18 cellular contexts compared by ENCODE assay signal in genomic region chr12:119744900-119745606, GRCh38.
A peak's percentile ranks its signal among the peaks of the same experiment; 100 is the strongest.
DNase-seq lines count a peak whose midpoint lies in the region; ATAC-seq, FAIRE-seq and TF ChIP-seq lines count a peak whose summit lies in the region.
"Had no signal": no experiment of that assay in that cellular context is flagged by ENCODE, and none has a peak within 500 bp of the region (broad histone marks: within the 10 kb centered on the region; RNA-seq: fewer than 3 reads in every experiment).

No MANE protein-coding gene starts in this region.

- peaks cover 24% of the 10 kb centered on the region for H3K9me3 ChIP-seq in HepG2 (ENCODE audit: low read length)
- no peaks in the 10 kb centered on the region for H3K9me3 ChIP-seq in right lobe of liver
- peaks cover 18% of the 10 kb centered on the region for H3K9me3 ChIP-seq in OCI-LY7 (ENCODE audit: low read length)
- peaks cover 2% of the 10 kb centered on the region; the same call in 1 of the 2 replicates for H3K9me3 ChIP-seq in K562 (replicated peaks; ENCODE audit: control insufficient read depth, insufficient read depth, low read depth, low read length)
- H3K9me3 ChIP-seq: HAP-1 had no signal

- CTCF ChIA-PET in HepG2 (lab: Yijun Ruan, JAX; ENCODE audit: low intra/inter-chr PET ratio, low total read pairs), result no interaction called here
- CTCF ChIA-PET in OCI-LY7 (lab: Charles Lee; ENCODE audit: unreplicated experiment), result no interaction called here
- CTCF ChIA-PET in K562 (lab: Yijun Ruan, JAX; ENCODE audit: low intra/inter-chr PET ratio), result interaction anchor here (0.7 kb wide), 1 partner anchor 37 kb away, joined by 7 read pairs; no protein-coding TSS in a partner anchor

- ATAC-seq in HepG2 (no peak), right lobe of liver (no peak), K562 (no peak), GM19455 (IDR thresholded peaks at IDR 0.05; ENCODE audit: unreplicated experiment) (no peak)

- H3K9me2 ChIP-seq in OCI-LY7 (ENCODE audit: insufficient read depth, low read length), result no peaks in the 10 kb centered on the region

- TF ChIP-seq CTCF in HepG2 (CRISPR knock-in tag; IDR thresholded peaks at IDR 0.05) (no peak), right lobe of liver (IDR thresholded peaks at IDR 0.05) (no peak), OCI-LY7 (conservative IDR thresholded peaks at IDR 0.05; ENCODE audit: low read length) (no peak), K562 (IDR thresholded peaks at IDR 0.05 in 2 of 3, conservative IDR thresholded peaks at IDR 0.05 in 1 of 3; ENCODE audit: insufficient read depth in 2 of 3, low read depth in 1 of 3, low read length in 3 of 3) (no peak)

- H2AFZ ChIP-seq in HepG2 (ENCODE audit: low read length) (no peak overlapping the region), OCI-LY7 (ENCODE audit: low read length) (no peak overlapping the region), K562 (ENCODE audit: low read depth, low read length) (no peak overlapping the region)
- H2AFZ ChIP-seq: GM23248 had no signal

- DNase-seq in HepG2 (ENCODE audit: low spot score), result no peak
- no peak for DNase-seq in right lobe of liver
- DNase-seq in OCI-LY7 (ENCODE audit: low spot score), result peak; percentile 18
- DNase-seq in K562 (ENCODE audit: extremely low read depth in 1 of 4, low spot score in 3 of 4), result no peak
- DNase-seq in activated effector memory CD4-positive, alpha-beta T cell treated with anti-CD3 and anti-CD28 coated beads, Interleukin-2, amount 50 U/mL, for 16 hours, result no peak
- DNase-seq: CD8-positive, alpha-beta memory T cell; COR-L47; DMS79 treated with DMSO at 0.1 percent for 48 hours; GM23248; HFFc6; IMR-90; KBM-7 had no signal

- H3K4me3 ChIP-seq in HepG2 (replicated peaks in 1 of 3; ENCODE audit: insufficient read depth in 1 of 3, low read depth in 2 of 3, low read length in 3 of 3) (no peak overlapping the region), right lobe of liver (no peak overlapping the region), OCI-LY7 (ENCODE audit: low read depth, low read length, poor library complexity, severe bottlenecking) (no peak overlapping the region), K562 (no peak overlapping the region)
- H3K4me3 ChIP-seq: BLaER1 treated with 17β-estradiol and CSF1 and Interleukin-3, amounts not matched to agents 10 nM and 100 nM; GM23248; HAP-1 had no signal

- H3K79me2 ChIP-seq in HepG2 (ENCODE audit: insufficient read depth, low read length) (no peaks in the 10 kb centered on the region), OCI-LY7 (ENCODE audit: insufficient read depth, low read depth, low read length) (no peaks in the 10 kb centered on the region), K562 (ENCODE audit: control insufficient read depth, insufficient read depth, low read length) (no peaks in the 10 kb centered on the region)

- TF ChIP-seq RAD21 in HepG2 (CRISPR knock-in tag; IDR thresholded peaks at IDR 0.05) (no peak), K562 (CRISPR knock-in tag; conservative IDR thresholded peaks at IDR 0.05 in 1 of 2, IDR thresholded peaks at IDR 0.05 in 1 of 2) (no peak)

- TF ChIP-seq EP300 in HepG2 (IDR thresholded peaks at IDR 0.05; ENCODE audit: low read depth in 2 of 2, low read length in 2 of 2), result no peak
- no peak for TF ChIP-seq EP300 in HepG2 (CRISPR knock-in tag; IDR thresholded peaks at IDR 0.05; ENCODE audit: borderline replicate concordance)
- TF ChIP-seq EP300 in K562 (IDR thresholded peaks at IDR 0.05; ENCODE audit: low read length), result no peak

- TF ChIP-seq POLR2A in HepG2 (IDR thresholded peaks at IDR 0.05; ENCODE audit: insufficient read depth in 1 of 2, low read depth in 2 of 2, low read length in 2 of 2) (no peak), right lobe of liver (IDR thresholded peaks at IDR 0.05) (no peak), K562 (conservative IDR thresholded peaks at IDR 0.05) (no peak)

- H3K9me1 ChIP-seq in K562 (ENCODE audit: control insufficient read depth, insufficient read depth, low read length), result no peaks in the 10 kb centered on the region

- in situ Hi-C loops in HepG2 (cut with HindIII; ENCODE audit: extremely low pct_ligation_motif_present, low pct_unique_long_range_greater_than_20kb), result no loop called here
- in situ Hi-C loops in K562 (cut with MboI), result no loop called here

- H3K4me2 ChIP-seq in HepG2 (ENCODE audit: low read depth, low read length) (no peak overlapping the region), OCI-LY7 (ENCODE audit: low read length) (no peak overlapping the region), K562 (ENCODE audit: insufficient read depth, low read length) (no peak overlapping the region)
- H3K4me2 ChIP-seq: BLaER1 treated with 17β-estradiol and CSF1 and Interleukin-3, amounts not matched to agents 10 nM and 100 nM had no signal

- 97% methylated on average over 1 of the region's 1 CpG for WGBS in HepG2 (ENCODE audit: low lambda C conversion rate)
- 100% methylated on average over 1 of the region's 1 CpG for WGBS in right lobe of liver (ENCODE audit: insufficient coverage, low coverage, low lambda C conversion rate, missing lambda C conversion rate)
- WGBS in K562 (ENCODE audit: insufficient coverage, low coverage, missing lambda C conversion rate), result 100% methylated on average over 1 of the region's 1 CpG

- BruUV-seq in HepG2 (replicated peaks; lab: Mats Ljungman, UMichigan), result no TSS peak
- BruUV-seq in OCI-LY7 (replicated peaks; lab: Mats Ljungman, UMichigan), result no TSS peak
- no TSS peak for BruUV-seq in K562 (replicated peaks; lab: Mats Ljungman, UMichigan)

- H4K20me1 ChIP-seq in HepG2 (ENCODE audit: insufficient read depth, low read length) (no peaks in the 10 kb centered on the region), OCI-LY7 (ENCODE audit: insufficient read depth, low read length) (no peaks in the 10 kb centered on the region), K562 (replicated peaks; ENCODE audit: control insufficient read depth, insufficient read depth, low read length) (no peaks in the 10 kb centered on the region; the same call in 1 of the 2 replicates)
- H4K20me1 ChIP-seq: BLaER1 treated with 17β-estradiol and CSF1 and Interleukin-3, amounts not matched to agents 10 nM and 100 nM had no signal

- H3K4me1 ChIP-seq in HepG2 (ENCODE audit: insufficient read depth, low read length) (no peaks in the 10 kb centered on the region), right lobe of liver (no peaks in the 10 kb centered on the region), OCI-LY7 (ENCODE audit: insufficient read depth, low read length, poor library complexity, severe bottlenecking) (no peaks in the 10 kb centered on the region), K562 (replicated peaks in 1 of 2; ENCODE audit: control insufficient read depth in 2 of 2, insufficient read depth in 2 of 2, low read length in 2 of 2) (no peaks in the 10 kb centered on the region)
- H3K4me1 ChIP-seq: BLaER1 treated with 17β-estradiol and CSF1 and Interleukin-3, amounts not matched to agents 10 nM and 100 nM; HAP-1 had no signal

- FAIRE-seq in HepG2 (lab: Jason Lieb, UNC) (no peak), K562 (lab: Jason Lieb, UNC) (no peak)
- FAIRE-seq: GM12891, GM19239 had no signal

- H3K27ac ChIP-seq in HepG2 (ENCODE audit: extremely low read length, insufficient read depth, low read length) (no peak overlapping the region), right lobe of liver (no peak overlapping the region), OCI-LY7 (ENCODE audit: low read depth, low read length, poor library complexity, severe bottlenecking) (no peak overlapping the region), K562 (ENCODE audit: extremely low read depth, low read depth, low read length) (no peak overlapping the region)
- H3K27ac ChIP-seq: BLaER1 treated with 17β-estradiol and CSF1 and Interleukin-3, amounts not matched to agents 10 nM and 100 nM; GM23248; HL-60 had no signal

- H3K27me3 ChIP-seq in HepG2 (ENCODE audit: control insufficient read depth in 1 of 2, insufficient read depth in 2 of 2, low read length in 2 of 2), result no peaks in the 10 kb centered on the region
- H3K27me3 ChIP-seq in right lobe of liver, result no peaks in the 10 kb centered on the region
- no peaks in the 10 kb centered on the region for H3K27me3 ChIP-seq in K562 (ENCODE audit: control insufficient read depth in 2 of 2, insufficient read depth in 2 of 2, low read length in 2 of 2)
- H3K27me3 ChIP-seq: BLaER1 treated with 17β-estradiol and CSF1 and Interleukin-3, amounts not matched to agents 10 nM and 100 nM had no signal

- H3K36me3 ChIP-seq in HepG2 (replicated peaks in 1 of 2; ENCODE audit: control insufficient read depth in 1 of 2, insufficient read depth in 2 of 2, low read length in 2 of 2), result peaks cover 4 to 43% of the 10 kb centered on the region in 2 experiments; a peak in 4 of 5 replicates
- H3K36me3 ChIP-seq in right lobe of liver, result no peaks in the 10 kb centered on the region
- H3K36me3 ChIP-seq in OCI-LY7 (ENCODE audit: insufficient read depth, low read length), result peaks cover 91% of the 10 kb centered on the region
- peaks cover 56% of the 10 kb centered on the region for H3K36me3 ChIP-seq in K562 (ENCODE audit: control insufficient read depth, insufficient read depth, low read length)

- H3K9ac ChIP-seq in HepG2 (ENCODE audit: insufficient read depth, low read depth, low read length) (no peak overlapping the region), K562 (ENCODE audit: insufficient read depth in 1 of 2, low read depth in 2 of 2, low read length in 2 of 2) (no peak overlapping the region)
- H3K9ac ChIP-seq: BLaER1 treated with 17β-estradiol and CSF1 and Interleukin-3, amounts not matched to agents 10 nM and 100 nM; GM23248 had no signal

- intact Hi-C loops in HepG2 (cut with micrococcal nuclease; ENCODE audit: unreplicated experiment), result no loop called here
- intact Hi-C loops in right lobe of liver (cut with DNase I), result no loop called here
- intact Hi-C loops in OCI-LY7 (cut with micrococcal nuclease; ENCODE audit: unreplicated experiment), result no loop called here
- intact Hi-C loops in K562 (cut with micrococcal nuclease), result no loop called here

- POLR2A ChIA-PET in HepG2 (lab: Yijun Ruan, JAX) (no interaction called here), OCI-LY7 (lab: Charles Lee) (interaction anchor here (0.7 to 0.8 kb wide), 3 partner anchors 56 to 164 kb away, joined by 3 to 4 read pairs (median 3); no protein-coding TSS in a partner anchor), K562 (lab: Yijun Ruan, JAX) (no interaction called here)

TF ChIP-seq in HepG2, 621 proteins besides CTCF, POLR2A, EP300 and RAD21:
- TF ChIP-seq ZFP1 (CRISPR knock-in tag; IDR thresholded peaks at IDR 0.05), result peak; percentile 79; the same call in 1 of the 2 replicates
- TF ChIP-seq NFATC3 (CRISPR knock-in tag; IDR thresholded peaks at IDR 0.05), result no peak

TF ChIP-seq in K562, 482 proteins besides CTCF, POLR2A, EP300 and RAD21 (continues in another document):
- no peak for TF ChIP-seq EHMT2 (IDR thresholded peaks at IDR 0.05)
- peak in 1 of 2 experiments; percentile 75; a peak in 2 of 3 replicates for TF ChIP-seq CBX3 (IDR thresholded peaks at IDR 0.05; ENCODE audit: borderline replicate concordance in 1 of 2, low read length in 2 of 2)
- TF ChIP-seq FOXP1 (CRISPR knock-in tag; IDR thresholded peaks at IDR 0.05), result no peak
- no peak for TF ChIP-seq TGIF2 (CRISPR knock-in tag; IDR thresholded peaks at IDR 0.05)

Comparison
In these comparisons a context has a peak if more than half of its experiments do, and no peak if none do; other contexts are left out.
1. Of the 241 proteins assayed by ChIP-seq in both HepG2 and K562: peak only in HepG2: none; only in K562: ZNF512; in both: ZFP1; in neither: 239.